ENCODE assay signal across 16 cellular contexts in genomic region chr12:31570880-31571279, GRCh38. TPM values are rescaled to one million over a fixed set of nuclear protein-coding genes. Genes with fewer than 3 reads are reported as not detected.
DNase-seq lines count a peak whose midpoint lies in the region; ATAC-seq, FAIRE-seq and TF ChIP-seq lines count a peak whose summit lies in the region.
"Had no signal": no experiment of that assay in that cellular context is flagged by ENCODE, and none has a peak within 500 bp of the region (broad histone marks: within the 10 kb centered on the region; RNA-seq: fewer than 3 reads in every experiment).

No MANE protein-coding gene starts in this region.

- peak overlapping the region; percentile 43 for H3K4me2 ChIP-seq in HepG2 (ENCODE audit: low read depth, low read length)

- no peak overlapping the region for H3K9ac ChIP-seq in HUES64 (ENCODE audit: low read depth, low read length)
- no peak overlapping the region for H3K9ac ChIP-seq in HepG2 (ENCODE audit: insufficient read depth, low read depth, low read length)

- peaks cover 17% of the 10 kb centered on the region for H4K20me1 ChIP-seq in HepG2 (ENCODE audit: insufficient read depth, low read length)

- peak; percentile 63 for FAIRE-seq in HepG2 (lab: Jason Lieb, UNC)
- FAIRE-seq: D721Med, RCC 7860 had no signal

- DNase-seq in AG04450 (ENCODE audit: low read depth, low spot score), result no peak
- DNase-seq in brain microvascular endothelial cell, result peak; percentile 20
- peak; percentile 45 for DNase-seq in HepG2 (ENCODE audit: low spot score)
- no peak for DNase-seq in activated CD8-positive, alpha-beta memory T cell treated with anti-CD3 and anti-CD28 coated beads, Interleukin-2, amount 50 U/mL, for 4 hours
- no peak for DNase-seq in ACHN
- DNase-seq in C1 segment of cervical spinal cord (lab: John Stamatoyannopoulos, UW), result no peak
- DNase-seq: cortex of kidney, esophagus squamous epithelium, heart left ventricle, left cardiac atrium, NCI-H1694, NCI-H526 had no signal

- no peak for TF ChIP-seq CTCF in AG04450 (IDR thresholded peaks at IDR 0.05; ENCODE audit: low read depth, low read length)
- no peak for TF ChIP-seq CTCF in brain microvascular endothelial cell (IDR thresholded peaks at IDR 0.05; ENCODE audit: low read depth, low read length, missing control alignments)
- no peak for TF ChIP-seq CTCF in HepG2 (CRISPR knock-in tag; IDR thresholded peaks at IDR 0.05)

- WGBS in HUES64, result 71% methylated on average over 5 of the region's 5 CpGs
- WGBS in HepG2 (ENCODE audit: low lambda C conversion rate), result 61% methylated on average over 5 of the region's 5 CpGs

- in situ Hi-C loops in brain microvascular endothelial cell (cut with HindIII; ENCODE audit: low pct_ligation_motif_present, low sequenced_read_pairs), result no loop called here
- in situ Hi-C loops in HepG2 (cut with HindIII; ENCODE audit: extremely low pct_ligation_motif_present, low pct_unique_long_range_greater_than_20kb), result no loop called here
- in situ Hi-C loops in ACHN (cut with HindIII; ENCODE audit: low pct_ligation_motif_present, low pct_unique_long_range_greater_than_20kb, low sequenced_read_pairs), result no loop called here

- TSS peak; percentile 19 for BruUV-seq in HepG2 (replicated peaks; lab: Mats Ljungman, UMichigan)

- POLR2A ChIA-PET in AG04450 (lab: Yijun Ruan, JAX) (no interaction called here), HepG2 (lab: Yijun Ruan, JAX) (no interaction called here)

- no peaks in the 10 kb centered on the region for H3K9me3 ChIP-seq in AG04450 (ENCODE audit: control insufficient read depth, insufficient read depth, low read length)
- no peaks in the 10 kb centered on the region for H3K9me3 ChIP-seq in HUES64 (ENCODE audit: insufficient read depth, low read depth, low read length)
- no peaks in the 10 kb centered on the region for H3K9me3 ChIP-seq in HepG2 (ENCODE audit: low read length)
- H3K9me3 ChIP-seq: esophagus squamous epithelium, heart left ventricle had no signal

- CTCF ChIA-PET in AG04450 (lab: Charles Lee) (interaction anchor here (0.9 kb wide), 1 partner anchor 65 kb away, joined by 3 read pairs; no protein-coding TSS in a partner anchor), HepG2 (lab: Yijun Ruan, JAX; ENCODE audit: low intra/inter-chr PET ratio, low total read pairs) (no interaction called here)

- H3K27me3 ChIP-seq in AG04450 (ENCODE audit: control insufficient read depth, insufficient read depth, low read length) (no peaks in the 10 kb centered on the region), HUES64 (ENCODE audit: insufficient read depth, low read length) (no peaks in the 10 kb centered on the region), brain microvascular endothelial cell (replicated peaks) (no peaks in the 10 kb centered on the region), HepG2 (ENCODE audit: control insufficient read depth in 1 of 2, insufficient read depth in 2 of 2, low read length in 2 of 2) (no peaks in the 10 kb centered on the region)
- H3K27me3 ChIP-seq: esophagus squamous epithelium, heart left ventricle had no signal

- no peak for TF ChIP-seq RAD21 in HepG2 (CRISPR knock-in tag; IDR thresholded peaks at IDR 0.05)

- ATAC-seq in HepG2 (peak; percentile 69), HG02852 (IDR thresholded peaks at IDR 0.05; ENCODE audit: unreplicated experiment) (no peak)
- ATAC-seq: left cardiac atrium had no signal

- H3K27ac ChIP-seq in AG04450 (ENCODE audit: low read depth, low read length), result no peak overlapping the region
- H3K27ac ChIP-seq in HUES64 (ENCODE audit: low read depth, low read length), result peak overlapping the region; percentile 78; the same call in 1 of the 2 replicates
- H3K27ac ChIP-seq in brain microvascular endothelial cell, result no peak overlapping the region
- H3K27ac ChIP-seq in HepG2 (ENCODE audit: extremely low read length, insufficient read depth, low read length), result no peak overlapping the region
- H3K27ac ChIP-seq: esophagus squamous epithelium, heart left ventricle had no signal

- intact Hi-C loops in HepG2 (cut with micrococcal nuclease; ENCODE audit: unreplicated experiment), result loop anchor here (5.0 kb wide), 1 partner anchor 54 kb away; no protein-coding TSS in a partner anchor

- H3K79me2 ChIP-seq in HepG2 (ENCODE audit: insufficient read depth, low read length), result peaks cover 73% of the 10 kb centered on the region

- H3K36me3 ChIP-seq in HUES64 (ENCODE audit: insufficient read depth, low read length), result no peaks in the 10 kb centered on the region
- H3K36me3 ChIP-seq in brain microvascular endothelial cell (replicated peaks), result no peaks in the 10 kb centered on the region
- H3K36me3 ChIP-seq in HepG2 (replicated peaks in 1 of 2; ENCODE audit: control insufficient read depth in 1 of 2, insufficient read depth in 2 of 2, low read length in 2 of 2), result 0 out of 5 replicates have a peak, but pooled peaks cover 0 to 3% of the 10 kb centered on the region in 2 experiments
- H3K36me3 ChIP-seq: esophagus squamous epithelium, heart left ventricle had no signal

- H3K4me1 ChIP-seq in HUES64 (ENCODE audit: insufficient read depth, low read length) (peaks cover 41% of the 10 kb centered on the region), HepG2 (ENCODE audit: insufficient read depth, low read length) (peaks cover 69% of the 10 kb centered on the region)

- no peak overlapping the region for H2AFZ ChIP-seq in HepG2 (ENCODE audit: low read length)

- peak overlapping the region; percentile 27 for H3K4me3 ChIP-seq in AG04450 (ENCODE audit: low read depth, low read length)
- H3K4me3 ChIP-seq in HUES64 (ENCODE audit: low read length), result no peak overlapping the region
- no peak overlapping the region for H3K4me3 ChIP-seq in brain microvascular endothelial cell (ENCODE audit: low read depth, low read length)
- H3K4me3 ChIP-seq in HepG2 (replicated peaks in 1 of 3; ENCODE audit: insufficient read depth in 1 of 3, low read depth in 2 of 3, low read length in 3 of 3), result no peak overlapping the region
- H3K4me3 ChIP-seq: esophagus squamous epithelium, heart left ventricle had no signal

- TF ChIP-seq EP300 in HepG2 (IDR thresholded peaks at IDR 0.05; ENCODE audit: low read depth in 2 of 2, low read length in 2 of 2), result no peak
- no peak for TF ChIP-seq EP300 in HepG2 (CRISPR knock-in tag; IDR thresholded peaks at IDR 0.05; ENCODE audit: borderline replicate concordance)

- no peak for TF ChIP-seq POLR2A in HepG2 (IDR thresholded peaks at IDR 0.05; ENCODE audit: insufficient read depth in 1 of 2, low read depth in 2 of 2, low read length in 2 of 2)

TF ChIP-seq in HepG2, 621 proteins besides CTCF, POLR2A, EP300 and RAD21 (continues in another document):
- TF ChIP-seq ZBTB7A (CRISPR knock-in tag; IDR thresholded peaks at IDR 0.05), result no peak
- TF ChIP-seq TEAD3 (CRISPR knock-in tag; optimal IDR thresholded peaks at IDR 0.05; ENCODE audit: borderline replicate concordance), result peak; percentile 41
- no peak for TF ChIP-seq MAFG (CRISPR knock-in tag; IDR thresholded peaks at IDR 0.05)
- TF ChIP-seq ZNF558 (CRISPR knock-in tag; IDR thresholded peaks at IDR 0.05; ENCODE audit: borderline replicate concordance), result no peak
- TF ChIP-seq TBX3 (IDR thresholded peaks at IDR 0.05; ENCODE audit: borderline replicate concordance), result no peak
- no peak for TF ChIP-seq ZNF720 (CRISPR knock-in tag; IDR thresholded peaks at IDR 0.05)
- no peak for TF ChIP-seq SOX13 (IDR thresholded peaks at IDR 0.05)
- 0 out of 4 replicates have a peak, but pooled peaks of 1 of the 2 experiments have one; percentile 15 for TF ChIP-seq SOX13 (CRISPR knock-in tag; conservative IDR thresholded peaks at IDR 0.05 in 1 of 2, IDR thresholded peaks at IDR 0.05 in 1 of 2)

RNA-seq across cellular contexts. Expression of gene DENND5B, which starts 20.1 kb away (rescaled TPM):
- 14.7 and 17.3 TPM in 2 replicates for polyA plus RNA-seq in AG04450 (2011; rRNA removed)
- polyA minus RNA-seq in AG04450 (2011; rRNA and poly(A)+ RNA removed), result 17.7 and 33.8 TPM in 2 replicates
- polyA plus RNA-seq in HUES64 (2013, experiment 1 of 2), result 10.6 TPM
- 13.1 TPM for polyA plus RNA-seq in HUES64 (2013, experiment 2 of 2)
- total RNA-seq in HepG2 (2016; rRNA removed; fragmentation: Illumina TruSeq; extraction: Trizol), result 18.7 and 23.2 TPM in 2 replicates
- total RNA-seq in HepG2 (2016; cell fraction: cytosol; rRNA removed; fragmentation: Illumina TruSeq; extraction: Trizol; ENCODE audit: low read depth), result 14.8 and 15.4 TPM in 2 replicates
- total RNA-seq in HepG2 (2016; cell fraction: insoluble cytoplasmic fraction; rRNA removed; fragmentation: Illumina TruSeq; extraction: Trizol), result 17.0 and 21.9 TPM in 2 replicates
- 17.6 and 20.1 TPM in 2 replicates for total RNA-seq in HepG2 (2016; cell fraction: membrane; rRNA removed; fragmentation: Illumina TruSeq; extraction: Trizol)
- total RNA-seq in HepG2 (2016; cell fraction: nucleus; rRNA removed; fragmentation: Illumina TruSeq; extraction: Trizol), result 17.0 and 21.5 TPM in 2 replicates
- polyA plus RNA-seq in HepG2 (2011; rRNA removed), result 12.8 and 14.7 TPM in 2 replicates
- polyA plus RNA-seq in HepG2 (2011; cell fraction: cytosol; rRNA removed), result 7.6 and 11.3 TPM in 2 replicates
- 7.1 and 8.6 TPM in 2 replicates for polyA plus RNA-seq in HepG2 (2011; cell fraction: nucleus; rRNA removed)
- 10.4 and 12.0 TPM in 2 replicates for polyA plus RNA-seq in HepG2 (2012)
- polyA plus RNA-seq in HepG2 (2016; cell fraction: cytosol; fragmentation: Illumina TruSeq; extraction: Trizol; ENCODE audit: low read depth), result 2.2 and 2.6 TPM in 2 replicates
- polyA plus RNA-seq in HepG2 (2016; cell fraction: insoluble cytoplasmic fraction; fragmentation: Illumina TruSeq; extraction: Trizol; ENCODE audit: low read depth), result 14.4 and 15.3 TPM in 2 replicates
- polyA plus RNA-seq in HepG2 (2016; cell fraction: membrane; fragmentation: Illumina TruSeq; extraction: Trizol; ENCODE audit: low read depth), result 5.3 and 6.5 TPM in 2 replicates
- 12.9 and 13.9 TPM in 2 replicates for polyA plus RNA-seq in HepG2 (2016; cell fraction: nucleus; fragmentation: Illumina TruSeq; extraction: Trizol; ENCODE audit: insufficient read depth, low read depth)
- 36.9 and 38.4 TPM in 2 replicates for polyA minus RNA-seq in HepG2 (2011; rRNA and poly(A)+ RNA removed; ENCODE audit: low replicate concordance)
- 20.2 and 23.4 TPM in 2 replicates for polyA minus RNA-seq in HepG2 (2011; cell fraction: cytosol; rRNA and poly(A)+ RNA removed)
- 42.4 and 47.2 TPM in 2 replicates for polyA minus RNA-seq in HepG2 (2011; cell fraction: nucleus; rRNA and poly(A)+ RNA removed)

Comparison
In these comparisons a context has a peak if more than half of its experiments do, and no peak if none do; other contexts are left out.
1. DNase-seq: peak in brain microvascular endothelial cell (single experiment) and HepG2 (single experiment); none in AG04450 (single experiment), activated CD8-positive, alpha-beta memory T cell treated with anti-CD3 and anti-CD28 coated beads, Interleukin-2, amount 50 U/mL, for 4 hours (single experiment), ACHN (single experiment) and C1 segment of cervical spinal cord (0 of 14).